19 cellular contexts compared by ENCODE assay signal in genomic region chr18:32042337-32042736, GRCh38. TPM values are rescaled to one million over a fixed set of nuclear protein-coding genes. Genes with fewer than 3 reads are reported as not detected.
DNase-seq lines count a peak whose midpoint lies in the region; ATAC-seq and TF ChIP-seq lines count a peak whose summit lies in the region.
"Had no signal": no experiment of that assay in that cellular context is flagged by ENCODE, and none has a peak within 500 bp of the region (broad histone marks: within the 10 kb centered on the region; RNA-seq: fewer than 3 reads in every experiment).

No MANE protein-coding gene starts in this region.

- TF ChIP-seq CTCF in uterus (IDR thresholded peaks at IDR 0.05): no peak

- no peak for TF ChIP-seq POLR2A in uterus (IDR thresholded peaks at IDR 0.05)

- ATAC-seq in activated CD4-positive, alpha-beta T cell treated with anti-CD3 and anti-CD28 coated beads for 36 hours: no peak
- ATAC-seq in activated T-helper 17 cell treated with anti-CD3 and anti-CD28 coated beads, Interleukin-2, amount 50 U/mL, for 72 hours (replicated peaks): no peak
- no peak for ATAC-seq in stimulated activated effector memory CD8-positive, alpha-beta T cell treated with anti-CD3 and anti-CD28 coated beads, Interleukin-12 subunit alpha, Interleukin-12 subunit beta, amount 100 ng/mL, for 72 hours
- no peak for ATAC-seq in left colon
- ATAC-seq: left lobe of liver; stimulated activated naive CD8-positive, alpha-beta T cell treated with anti-CD3 and anti-CD28 coated beads, Interleukin-15, Interleukin-2, amounts not matched to agents 100 U/mL and 50 U/mL, for 24 hours had no signal

- no peak overlapping the region for H3K4me3 Mint-ChIP-seq in activated CD4-positive, alpha-beta T cell treated with anti-CD3 and anti-CD28 coated beads for 36 hours
- H3K4me3 Mint-ChIP-seq in activated T-helper 17 cell treated with anti-CD3 and anti-CD28 coated beads, Interleukin-2, amount 50 U/mL, for 72 hours: peak overlapping the region; percentile 81
- no peak overlapping the region for H3K4me3 Mint-ChIP-seq in stimulated activated effector memory CD8-positive, alpha-beta T cell treated with anti-CD3 and anti-CD28 coated beads, Interleukin-12 subunit alpha, Interleukin-12 subunit beta, amount 100 ng/mL, for 72 hours
- H3K4me3 Mint-ChIP-seq: neural crest cell had no signal

- CTCF ChIA-PET in activated CD4-positive, alpha-beta T cell treated with anti-CD3 and anti-CD28 coated beads for 36 hours (lab: Charles Lee): interaction anchor here (1.5 kb wide), 1 partner anchor 18 kb away, joined by 3 read pairs; no protein-coding TSS in a partner anchor

- no peaks in the 10 kb centered on the region for H3K4me1 ChIP-seq in uterus
- H3K4me1 ChIP-seq: adrenal gland, right lobe of liver had no signal

- peak overlapping the region; percentile 24 for H3K27ac Mint-ChIP-seq in activated CD4-positive, alpha-beta T cell treated with anti-CD3 and anti-CD28 coated beads for 36 hours
- peak overlapping the region; percentile 85 for H3K27ac Mint-ChIP-seq in activated T-helper 17 cell treated with anti-CD3 and anti-CD28 coated beads, Interleukin-2, amount 50 U/mL, for 72 hours
- peak overlapping the region; percentile 38 for H3K27ac Mint-ChIP-seq in stimulated activated effector memory CD8-positive, alpha-beta T cell treated with anti-CD3 and anti-CD28 coated beads, Interleukin-12 subunit alpha, Interleukin-12 subunit beta, amount 100 ng/mL, for 72 hours

- no peaks in the 10 kb centered on the region for H3K27me3 ChIP-seq in uterus
- H3K27me3 ChIP-seq: adrenal gland, right lobe of liver had no signal

- intact Hi-C loops in activated CD4-positive, alpha-beta T cell treated with anti-CD3 and anti-CD28 coated beads for 36 hours (cut with DNase I, micrococcal nuclease): no loop called here
- intact Hi-C loops in uterus (cut with DNase I; ENCODE audit: low total_unique reads) (no loop called here), cardiac septum (cut with DNase I) (no loop called here), left colon (cut with DNase I, micrococcal nuclease) (no loop called here)

- peaks cover 46% of the 10 kb centered on the region for H3K36me3 Mint-ChIP-seq in activated CD4-positive, alpha-beta T cell treated with anti-CD3 and anti-CD28 coated beads for 36 hours (ENCODE audit: low read depth)
- peaks cover 77% of the 10 kb centered on the region for H3K36me3 Mint-ChIP-seq in activated T-helper 17 cell treated with anti-CD3 and anti-CD28 coated beads, Interleukin-2, amount 50 U/mL, for 72 hours (ENCODE audit: low read depth)
- peaks cover 75% of the 10 kb centered on the region for H3K36me3 Mint-ChIP-seq in stimulated activated effector memory CD8-positive, alpha-beta T cell treated with anti-CD3 and anti-CD28 coated beads, Interleukin-12 subunit alpha, Interleukin-12 subunit beta, amount 100 ng/mL, for 72 hours

- no peak for DNase-seq in activated CD4-positive, alpha-beta T cell treated with anti-CD3 and anti-CD28 coated beads for 36 hours
- DNase-seq in activated CD4-positive, alpha-beta T cell treated with anti-CD3 and anti-CD28 coated beads for 4 hours: no peak
- DNase-seq in NAMALWA (ENCODE audit: low spot score) (peak; percentile 15), uterus (no peak), cardiac septum (ENCODE audit: low spot score) (no peak), left colon (no peak)
- no peak for DNase-seq in stimulated activated effector memory CD8-positive, alpha-beta T cell treated with anti-CD3 and anti-CD28 coated beads, Interleukin-12 subunit alpha, Interleukin-12 subunit beta, amount 100 ng/mL, for 72 hours (ENCODE audit: low spot score in 2 of 2)
- DNase-seq: adrenal gland; erythroblast; GOT3; hypothalamus; NCI-H1930; NCI-H69; right lobe of liver; stimulated activated naive CD8-positive, alpha-beta T cell treated with anti-CD3 and anti-CD28 coated beads, Interleukin-15, Interleukin-2, amounts not matched to agents 100 U/mL and 50 U/mL, for 24 hours had no signal

- H3K9me3 ChIP-seq in uterus: no peaks in the 10 kb centered on the region
- H3K9me3 ChIP-seq: adrenal gland, right lobe of liver had no signal

- H3K9me3 Mint-ChIP-seq in activated CD4-positive, alpha-beta T cell treated with anti-CD3 and anti-CD28 coated beads for 36 hours (ENCODE audit: low read depth): peaks cover 2% of the 10 kb centered on the region
- no peaks in the 10 kb centered on the region for H3K9me3 Mint-ChIP-seq in activated T-helper 17 cell treated with anti-CD3 and anti-CD28 coated beads, Interleukin-2, amount 50 U/mL, for 72 hours
- no peaks in the 10 kb centered on the region for H3K9me3 Mint-ChIP-seq in stimulated activated effector memory CD8-positive, alpha-beta T cell treated with anti-CD3 and anti-CD28 coated beads, Interleukin-12 subunit alpha, Interleukin-12 subunit beta, amount 100 ng/mL, for 72 hours

- POLR2A ChIA-PET in activated CD4-positive, alpha-beta T cell treated with anti-CD3 and anti-CD28 coated beads for 36 hours (lab: Charles Lee): interaction anchor here (0.6 kb wide), 1 partner anchor 49 kb away, joined by 4 read pairs; the partner anchor contains the start of gene RNF138

- H3K4me1 Mint-ChIP-seq in activated CD4-positive, alpha-beta T cell treated with anti-CD3 and anti-CD28 coated beads for 36 hours: peaks cover 49% of the 10 kb centered on the region
- peaks cover 30% of the 10 kb centered on the region for H3K4me1 Mint-ChIP-seq in activated T-helper 17 cell treated with anti-CD3 and anti-CD28 coated beads, Interleukin-2, amount 50 U/mL, for 72 hours
- H3K4me1 Mint-ChIP-seq in stimulated activated effector memory CD8-positive, alpha-beta T cell treated with anti-CD3 and anti-CD28 coated beads, Interleukin-12 subunit alpha, Interleukin-12 subunit beta, amount 100 ng/mL, for 72 hours: peaks cover 47% of the 10 kb centered on the region

- H3K36me3 ChIP-seq in uterus: no peaks in the 10 kb centered on the region
- H3K36me3 ChIP-seq: adrenal gland had no signal

- H3K4me3 ChIP-seq in uterus: no peak overlapping the region
- H3K4me3 ChIP-seq: adrenal gland, right lobe of liver had no signal

- H3K27ac ChIP-seq in uterus: no peak overlapping the region
- H3K27ac ChIP-seq: adrenal gland, KMS-11, right lobe of liver had no signal

- no peaks in the 10 kb centered on the region for H3K27me3 Mint-ChIP-seq in activated CD4-positive, alpha-beta T cell treated with anti-CD3 and anti-CD28 coated beads for 36 hours
- no peaks in the 10 kb centered on the region for H3K27me3 Mint-ChIP-seq in activated T-helper 17 cell treated with anti-CD3 and anti-CD28 coated beads, Interleukin-2, amount 50 U/mL, for 72 hours

RNA-seq across cellular contexts. Expression of gene RNF125, which starts 23.7 kb away (rescaled TPM):
- total RNA-seq in activated CD4-positive, alpha-beta T cell treated with anti-CD3 and anti-CD28 coated beads for 36 hours: 10 to 100 TPM; 21.6 to 22.2 TPM
- 10 to 100 TPM; 14.5 to 16.1 TPM for total RNA-seq in activated T-helper 17 cell treated with anti-CD3 and anti-CD28 coated beads, Interleukin-2, amount 50 U/mL, for 72 hours
- total RNA-seq in uterus: 10 to 100 TPM in 1 of 4 donors, 1 to 10 TPM in 3; 1.5 to 16.2 (median 5.3) TPM
- 1.5 TPM for total RNA-seq in cardiac septum
- total RNA-seq in left colon: 10 to 100 TPM in 1 of 2 donors, 1 to 10 TPM in 1; 8.5 to 12.0 TPM

RNA-seq across cellular contexts. Expression of gene RNF138, which starts 49.3 kb away (rescaled TPM):
- total RNA-seq in activated CD4-positive, alpha-beta T cell treated with anti-CD3 and anti-CD28 coated beads for 36 hours: 10 to 100 TPM; 84.4 to 85.1 TPM
- total RNA-seq in activated T-helper 17 cell treated with anti-CD3 and anti-CD28 coated beads, Interleukin-2, amount 50 U/mL, for 72 hours: 10 to 100 TPM; 43.3 to 51.2 TPM
- total RNA-seq in uterus (10 to 100 TPM; 23.8 to 94.8 (median 38.7) TPM), cardiac septum (8.6 TPM), left colon (10 to 100 TPM; 38.3 to 54.1 TPM)

Comparison
In these comparisons a context has a peak if more than half of its experiments do, and no peak if none do; other contexts are left out.
1. H3K27ac Mint-ChIP-seq: peak in every context shown above with its lines; median percentile 85 in activated T-helper 17 cell treated with anti-CD3 and anti-CD28 coated beads, Interleukin-2, amount 50 U/mL, for 72 hours; 38 in stimulated activated effector memory CD8-positive, alpha-beta T cell treated with anti-CD3 and anti-CD28 coated beads, Interleukin-12 subunit alpha, Interleukin-12 subunit beta, amount 100 ng/mL, for 72 hours; 24 in activated CD4-positive, alpha-beta T cell treated with anti-CD3 and anti-CD28 coated beads for 36 hours.